ENCODE assay signal across 18 cellular contexts in genomic region chr10:48661441-48661840, GRCh38. TPM values are rescaled to one million over a fixed set of nuclear protein-coding genes. Genes with fewer than 3 reads are reported as not detected.
A peak's percentile ranks its signal among the peaks of the same experiment; 100 is the strongest.
DNase-seq lines count a peak whose midpoint lies in the region; ATAC-seq and TF ChIP-seq lines count a peak whose summit lies in the region.
"Had no signal": no experiment of that assay in that cellular context is flagged by ENCODE, and none has a peak within 500 bp of the region (broad histone marks: within the 10 kb centered on the region; RNA-seq: fewer than 3 reads in every experiment).

No MANE protein-coding gene starts in this region.

- H3K27ac Mint-ChIP-seq in memory B cell: peak overlapping the region; percentile 39
- H3K27ac Mint-ChIP-seq in stimulated activated memory B cell treated with anti-CD40 and anti-IgM and Interleukin-4, amounts not matched to agents 10 μg/mL and 1 μg/mL and 100 μg/mL, for 72 hours: peak overlapping the region; percentile 32
- no peak overlapping the region for H3K27ac Mint-ChIP-seq in naive thymus-derived CD8-positive, alpha-beta T cell
- no peak overlapping the region for H3K27ac Mint-ChIP-seq in effector memory CD8-positive, alpha-beta T cell
- H3K27ac Mint-ChIP-seq: CD4-positive, alpha-beta T cell; GM23338; HFFc6 had no signal

- no peaks in the 10 kb centered on the region for H3K36me3 ChIP-seq in OCI-LY1 (ENCODE audit: insufficient read depth, low read length)

- no peaks in the 10 kb centered on the region for H3K27me3 Mint-ChIP-seq in memory B cell
- no peaks in the 10 kb centered on the region for H3K27me3 Mint-ChIP-seq in stimulated activated memory B cell treated with anti-CD40 and anti-IgM and Interleukin-4, amounts not matched to agents 10 μg/mL and 1 μg/mL and 100 μg/mL, for 72 hours
- peaks cover 5 to 20% (median 9%) of the 10 kb centered on the region in 5 donors for H3K27me3 Mint-ChIP-seq in naive thymus-derived CD8-positive, alpha-beta T cell
- H3K27me3 Mint-ChIP-seq in effector memory CD8-positive, alpha-beta T cell: peaks cover 9 to 27% of the 10 kb centered on the region in 2 donors

- no peaks in the 10 kb centered on the region for H3K79me2 ChIP-seq in OCI-LY1 (ENCODE audit: insufficient read depth, low read length)

- peak; percentile 51 for DNase-seq in ELF-1 (ENCODE audit: low read depth, low spot score)
- no peak for DNase-seq in memory B cell (ENCODE audit: low spot score in 2 of 2)
- DNase-seq in naive thymus-derived CD8-positive, alpha-beta T cell: no peak
- no peak for DNase-seq in retina
- no peak for DNase-seq in effector memory CD8-positive, alpha-beta T cell
- DNase-seq: Caco-2; CD4-positive, alpha-beta T cell; GDM1; H7; HFFc6 had no signal

- H3K9me3 Mint-ChIP-seq in memory B cell: peaks cover 7% of the 10 kb centered on the region
- peaks cover 4% of the 10 kb centered on the region for H3K9me3 Mint-ChIP-seq in stimulated activated memory B cell treated with anti-CD40 and anti-IgM and Interleukin-4, amounts not matched to agents 10 μg/mL and 1 μg/mL and 100 μg/mL, for 72 hours
- H3K9me3 Mint-ChIP-seq in naive thymus-derived CD8-positive, alpha-beta T cell: peaks cover 2 to 18% (median 11%) of the 10 kb centered on the region in 9 donors
- peaks cover 6 to 7% of the 10 kb centered on the region in 2 donors for H3K9me3 Mint-ChIP-seq in effector memory CD8-positive, alpha-beta T cell
- H3K9me3 Mint-ChIP-seq: CD4-positive, alpha-beta T cell had no signal

- no peaks in the 10 kb centered on the region for H3F3A ChIP-seq in OCI-LY1 (ENCODE audit: insufficient read depth, low read length)

- no peak overlapping the region for H3K4me2 ChIP-seq in OCI-LY1 (ENCODE audit: low read length)
- H3K4me2 ChIP-seq: GM23338 had no signal

- H3K9me2 ChIP-seq in OCI-LY1 (ENCODE audit: low read depth, low read length): no peaks in the 10 kb centered on the region

- H3K4me3 ChIP-seq in OCI-LY1 (ENCODE audit: low read depth, low read length, poor library complexity, severe bottlenecking): no peak overlapping the region
- H3K4me3 ChIP-seq: GM23338 had no signal

- H3K4me3 Mint-ChIP-seq in memory B cell: no peak overlapping the region
- H3K4me3 Mint-ChIP-seq in stimulated activated memory B cell treated with anti-CD40 and anti-IgM and Interleukin-4, amounts not matched to agents 10 μg/mL and 1 μg/mL and 100 μg/mL, for 72 hours: no peak overlapping the region
- H3K4me3 Mint-ChIP-seq in naive thymus-derived CD8-positive, alpha-beta T cell: no peak overlapping the region
- H3K4me3 Mint-ChIP-seq in effector memory CD8-positive, alpha-beta T cell: no peak overlapping the region
- H3K4me3 Mint-ChIP-seq: CD4-positive, alpha-beta T cell; GM23338; HFFc6 had no signal

- TF ChIP-seq CTCF in OCI-LY1 (IDR thresholded peaks at IDR 0.05; ENCODE audit: low read length): no peak

- POLR2A ChIA-PET in naive thymus-derived CD8-positive, alpha-beta T cell (lab: Charles Lee): no interaction called here

- H2AFZ ChIP-seq in OCI-LY1 (ENCODE audit: low read length): no peak overlapping the region
- H2AFZ ChIP-seq: GM23338 had no signal

- H3K4me1 ChIP-seq in OCI-LY1 (ENCODE audit: insufficient read depth, low read length, severe bottlenecking): peaks cover 20% of the 10 kb centered on the region

- no peaks in the 10 kb centered on the region for H4K20me1 ChIP-seq in OCI-LY1 (ENCODE audit: insufficient read depth, low read length)

- no peaks in the 10 kb centered on the region for H3K27me3 ChIP-seq in OCI-LY1 (ENCODE audit: insufficient read depth, low read length)

- H3K36me3 Mint-ChIP-seq in memory B cell: peaks cover 8% of the 10 kb centered on the region
- peaks cover 7% of the 10 kb centered on the region for H3K36me3 Mint-ChIP-seq in stimulated activated memory B cell treated with anti-CD40 and anti-IgM and Interleukin-4, amounts not matched to agents 10 μg/mL and 1 μg/mL and 100 μg/mL, for 72 hours
- peaks cover 0 to 11% (median 3%) of the 10 kb centered on the region in 3 donors for H3K36me3 Mint-ChIP-seq in naive thymus-derived CD8-positive, alpha-beta T cell
- no peaks in the 10 kb centered on the region for H3K36me3 Mint-ChIP-seq in effector memory CD8-positive, alpha-beta T cell (ENCODE audit: insufficient read depth)

- peaks cover 42% of the 10 kb centered on the region for H3K4me1 Mint-ChIP-seq in memory B cell
- peaks cover 65% of the 10 kb centered on the region for H3K4me1 Mint-ChIP-seq in stimulated activated memory B cell treated with anti-CD40 and anti-IgM and Interleukin-4, amounts not matched to agents 10 μg/mL and 1 μg/mL and 100 μg/mL, for 72 hours
- H3K4me1 Mint-ChIP-seq in naive thymus-derived CD8-positive, alpha-beta T cell: peaks cover 4 to 14% (median 8%) of the 10 kb centered on the region in 4 donors
- H3K4me1 Mint-ChIP-seq in effector memory CD8-positive, alpha-beta T cell (ENCODE audit: low read depth in 2 of 2): peaks cover 9 to 11% of the 10 kb centered on the region in 2 donors

- no peaks in the 10 kb centered on the region for H3K9me3 ChIP-seq in OCI-LY1 (ENCODE audit: low read length)
- H3K9me3 ChIP-seq: Caco-2 had no signal

- peak overlapping the region; percentile 5 for H3K27ac ChIP-seq in OCI-LY1 (ENCODE audit: low read depth, low read length, poor library complexity, severe bottlenecking)
- H3K27ac ChIP-seq: C4-2B had no signal

- H3K9ac ChIP-seq in OCI-LY1 (ENCODE audit: low read length): no peak overlapping the region

- no peak for ATAC-seq in memory B cell (ENCODE audit: low read depth)
- no peak for ATAC-seq in stimulated activated memory B cell treated with anti-CD40 and anti-IgM and Interleukin-4, amounts not matched to agents 10 μg/mL and 1 μg/mL and 100 μg/mL, for 72 hours
- no peak for ATAC-seq in naive thymus-derived CD8-positive, alpha-beta T cell
- ATAC-seq in effector memory CD8-positive, alpha-beta T cell (replicated peaks): no peak
- ATAC-seq: GM23338, HCT116, HepG2 had no signal

RNA-seq across cellular contexts. Expression of gene WDFY4, which starts 23.2 kb away (rescaled TPM):
- 1 to 10 TPM; 8.2 to 8.5 TPM for total RNA-seq in naive thymus-derived CD8-positive, alpha-beta T cell
- under 1 TPM in 2 of 3 donors, not detected in 1; 0.04 to 0.35 TPM for polyA plus RNA-seq in naive thymus-derived CD8-positive, alpha-beta T cell
- total RNA-seq: A172, Caco-2, H7, HepG2, HFFc6 had no signal
- polyA plus RNA-seq: BJ, GM23338, HepG2 had no signal

RNA-seq across cellular contexts. Expression of gene ARHGAP22, which starts 56.6 kb away (rescaled TPM):
- under 1 TPM in 1 of 2 experiments, not detected in 1; 0.88 TPM for total RNA-seq in naive thymus-derived CD8-positive, alpha-beta T cell
- not detected for polyA plus RNA-seq in naive thymus-derived CD8-positive, alpha-beta T cell
- total RNA-seq: CD4-positive, alpha-beta T cell had no signal

Comparison
In these comparisons a context has a peak if more than half of its experiments do, and no peak if none do; other contexts are left out.
1. H3K27ac Mint-ChIP-seq: peak in memory B cell (single experiment) and stimulated activated memory B cell treated with anti-CD40 and anti-IgM and Interleukin-4, amounts not matched to agents 10 μg/mL and 1 μg/mL and 100 μg/mL, for 72 hours (single experiment); none in naive thymus-derived CD8-positive, alpha-beta T cell (0 of 10) and effector memory CD8-positive, alpha-beta T cell (0 of 2).